In genomic region chr13:92767468-92767867, GRCh38 we compare ENCODE assay signal across 16 cellular contexts.
"Had no signal": no experiment of that assay in that cellular context is flagged by ENCODE, and none has a peak within 500 bp of the region (broad histone marks: within the 10 kb centered on the region; RNA-seq: fewer than 3 reads in every experiment).

No MANE protein-coding gene starts in this region.

- H3K4me3 Mint-ChIP-seq: activated naive CD8-positive, alpha-beta T cell treated with anti-CD3 and anti-CD28 coated beads for 36 hours; activated T-cell treated with anti-CD3 and anti-CD28 coated beads, Interleukin-2, amount 50 U/mL, for 4 hours; endodermal cell; neural crest cell had no signal

- ATAC-seq: activated T-cell treated with anti-CD3 and anti-CD28 coated beads, Interleukin-2, amount 50 U/mL, for 4 hours had no signal

- H3K27me3 Mint-ChIP-seq: activated naive CD8-positive, alpha-beta T cell treated with anti-CD3 and anti-CD28 coated beads for 36 hours had no signal

- DNase-seq: activated CD4-positive, alpha-beta T cell treated with anti-CD3 and anti-CD28 coated beads, Interleukin-2, amount 50 U/mL, for 48 hours; activated CD4-positive, CD25-positive, alpha-beta regulatory T cell treated with anti-CD3 and anti-CD28 coated beads, Interleukin-2, amount 50 U/mL, for 72 hours; activated effector memory CD4-positive, alpha-beta T cell treated with anti-CD3 and anti-CD28 coated beads, Interleukin-2, amount 50 U/mL, for 16 hours; activated naive CD8-positive, alpha-beta T cell treated with anti-CD3 and anti-CD28 coated beads for 36 hours; activated T-cell treated with anti-CD3 and anti-CD28 coated beads, Interleukin-2, amount 50 U/mL, for 4 hours; brain microvascular endothelial cell; dermis blood vessel endothelial cell; endodermal cell; erythroblast; hippocampal formation; ovary; stimulated activated CD4-positive, alpha-beta T cell treated with anti-CD3 and anti-CD28 coated beads, Interleukin-4, amount 100 ng/mL, for 24 hours; stomach; uterus had no signal

- H3K4me1 ChIP-seq: stomach, uterus had no signal

- H3K36me3 Mint-ChIP-seq: activated naive CD8-positive, alpha-beta T cell treated with anti-CD3 and anti-CD28 coated beads for 36 hours had no signal

- H3K27ac Mint-ChIP-seq: activated naive CD8-positive, alpha-beta T cell treated with anti-CD3 and anti-CD28 coated beads for 36 hours; endodermal cell had no signal

- H3K27ac ChIP-seq: brain microvascular endothelial cell, ovary, stomach, thoracic aorta, uterus had no signal

- H3K36me3 ChIP-seq: brain microvascular endothelial cell, ovary, stomach, thoracic aorta, uterus had no signal

- H3K4me3 ChIP-seq: ovary, thoracic aorta, uterus had no signal

- H3K9me3 ChIP-seq: ovary, thoracic aorta, uterus had no signal

- H3K4me1 Mint-ChIP-seq: activated naive CD8-positive, alpha-beta T cell treated with anti-CD3 and anti-CD28 coated beads for 36 hours; endodermal cell; neural crest cell had no signal

- H3K27me3 ChIP-seq: brain microvascular endothelial cell, ovary, stomach, uterus had no signal
